In the genomic region with DNA sequence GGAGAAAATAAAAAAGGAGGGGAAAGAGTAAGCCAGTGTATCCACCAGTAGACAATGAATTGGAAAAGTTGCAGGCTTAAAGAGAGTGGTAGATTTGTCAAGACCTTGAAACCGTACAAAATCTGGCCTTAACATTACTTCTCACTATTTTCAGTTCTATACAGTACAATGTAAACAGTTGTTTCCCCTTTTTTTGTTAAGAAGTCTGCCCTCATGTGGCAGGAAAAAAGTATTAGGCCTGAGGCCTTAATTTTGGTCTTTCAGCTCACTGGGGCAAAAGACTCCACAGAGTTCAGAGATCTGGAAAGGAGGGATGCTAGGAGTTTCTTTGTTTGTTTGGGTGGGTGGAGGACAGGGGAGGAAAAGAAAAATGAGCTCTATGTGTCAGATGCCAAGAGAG, we compare ENCODE assay signal across 8 cellular contexts.
DNase-seq lines count a peak whose midpoint lies in the region; ATAC-seq and TF ChIP-seq lines count a peak whose summit lies in the region.

No MANE protein-coding gene starts in this region.

- H3K4me3 ChIP-seq in HAP-1 = no peak overlapping the region

- peak overlapping the region; percentile 28 for H3K27ac Mint-ChIP-seq in activated CD4-positive, alpha-beta T cell treated with anti-CD3 and anti-CD28 coated beads, Interleukin-2, amount 10 ng/mL, durations not matched to agents 7 days and 5 days

- no peak overlapping the region for H3K4me3 Mint-ChIP-seq in activated CD4-positive, alpha-beta T cell treated with anti-CD3 and anti-CD28 coated beads, Interleukin-2, amount 10 ng/mL, durations not matched to agents 7 days and 5 days

- CTCF ChIA-PET in activated CD4-positive, alpha-beta T cell treated with anti-CD3 and anti-CD28 coated beads, Interleukin-2, amount 10 ng/mL, durations not matched to agents 7 days and 5 days (lab: Charles Lee) = interaction anchor here (0.9 to 1.0 kb wide), 2 partner anchors 10 to 12 kb away, joined by 4 read pairs; no protein-coding TSS in a partner anchor

- H3K27me3 Mint-ChIP-seq in activated CD4-positive, alpha-beta T cell treated with anti-CD3 and anti-CD28 coated beads, Interleukin-2, amount 10 ng/mL, durations not matched to agents 7 days and 5 days = peaks cover 6% of the 10 kb centered on the region

- H3K36me3 ChIP-seq in HAP-1 (replicated peaks) = no peaks in the 10 kb centered on the region

- H3K9me3 ChIP-seq in HAP-1 = no peaks in the 10 kb centered on the region

- peak; percentile 48 for TF ChIP-seq CTCF in foreskin keratinocyte (conservative IDR thresholded peaks at IDR 0.05)

- H3K4me1 Mint-ChIP-seq in activated CD4-positive, alpha-beta T cell treated with anti-CD3 and anti-CD28 coated beads, Interleukin-2, amount 10 ng/mL, durations not matched to agents 7 days and 5 days = peaks cover 6% of the 10 kb centered on the region

- no peaks in the 10 kb centered on the region for H3K36me3 Mint-ChIP-seq in activated CD4-positive, alpha-beta T cell treated with anti-CD3 and anti-CD28 coated beads, Interleukin-2, amount 10 ng/mL, durations not matched to agents 7 days and 5 days (ENCODE audit: low read depth)

- in situ Hi-C loops in HAP-1 (cut with MboI; ENCODE audit: low sequenced_read_pairs) = loop anchor here (10.0 kb wide), 1 partner anchor 359 kb away; no protein-coding TSS in a partner anchor

- H3K27ac ChIP-seq in foreskin keratinocyte = no peak overlapping the region

- H3K27me3 ChIP-seq in HAP-1 (ENCODE audit: low read depth) = peaks cover 10% of the 10 kb centered on the region
- H3K27me3 ChIP-seq in foreskin keratinocyte = no peaks in the 10 kb centered on the region

- ATAC-seq in foreskin keratinocyte (no peak), GM21619 (IDR thresholded peaks at IDR 0.05; ENCODE audit: unreplicated experiment) (no peak)

- H3K9me3 Mint-ChIP-seq in activated CD4-positive, alpha-beta T cell treated with anti-CD3 and anti-CD28 coated beads, Interleukin-2, amount 10 ng/mL, durations not matched to agents 7 days and 5 days = no peaks in the 10 kb centered on the region

- H3K4me1 ChIP-seq in HAP-1 (no peaks in the 10 kb centered on the region; the same call in 1 of the 2 replicates), foreskin keratinocyte (no peaks in the 10 kb centered on the region)

- peak; percentile 22 for DNase-seq in activated CD4-positive, alpha-beta T cell treated with anti-CD3 and anti-CD28 coated beads, Interleukin-2, amount 10 ng/mL, durations not matched to agents 7 days and 5 days
- DNase-seq in activated CD4-positive, alpha-beta T cell treated with anti-CD3 and anti-CD28 coated beads, Interleukin-2, amount 50 U/mL, for 4 hours = no peak
- DNase-seq in HAP-1 (ENCODE audit: low spot score in 2 of 2) (peak; percentile 36 to 73), NCI-H460 (ENCODE audit: extremely low read depth, low read depth) (peak; percentile 1), foreskin keratinocyte (no peak), NCI-H146 treated with DMSO at 0.1 percent for 48 hours (lab: John Stamatoyannopoulos, UW; ENCODE audit: unreplicated experiment) (no peak), iPS-NIHi11 (ENCODE audit: low spot score) (no peak)

- POLR2A ChIA-PET in activated CD4-positive, alpha-beta T cell treated with anti-CD3 and anti-CD28 coated beads, Interleukin-2, amount 10 ng/mL, durations not matched to agents 7 days and 5 days (lab: Charles Lee) = interaction anchor here (0.5 kb wide), 1 partner anchor 54 kb away, joined by 7 read pairs; no protein-coding TSS in a partner anchor

Comparison
In these comparisons a context has a peak if more than half of its experiments do, and no peak if none do; other contexts are left out.
1. DNase-seq: peak in activated CD4-positive, alpha-beta T cell treated with anti-CD3 and anti-CD28 coated beads, Interleukin-2, amount 10 ng/mL, durations not matched to agents 7 days and 5 days (single experiment), HAP-1 (2 of 2) and NCI-H460 (single experiment); none in activated CD4-positive, alpha-beta T cell treated with anti-CD3 and anti-CD28 coated beads, Interleukin-2, amount 50 U/mL, for 4 hours (0 of 2), foreskin keratinocyte (0 of 2), NCI-H146 treated with DMSO at 0.1 percent for 48 hours (single experiment) and iPS-NIHi11 (single experiment).